In the genomic region with DNA sequence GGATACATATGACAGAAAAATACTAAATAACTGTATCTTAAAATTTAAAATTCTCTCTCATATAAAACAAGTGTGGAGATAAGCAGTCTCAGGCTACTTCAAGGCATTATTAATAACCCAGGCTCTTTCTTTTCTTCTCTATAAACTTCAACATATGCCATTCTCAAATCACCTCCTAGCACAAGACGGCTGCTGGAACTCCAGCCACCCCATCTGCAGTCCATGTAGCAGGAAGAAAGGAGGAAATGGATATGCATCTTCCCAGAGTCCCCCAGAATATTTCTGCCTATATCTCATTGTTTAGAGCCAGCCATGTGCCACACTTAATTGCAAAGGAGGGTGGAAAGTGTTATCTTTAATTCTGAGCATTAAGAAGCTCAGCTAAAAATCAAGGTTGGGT, we compare ENCODE assay signal across 1 cellular context.
TF ChIP-seq lines count a peak whose summit lies in the region.

No MANE protein-coding gene starts in this region.

TF ChIP-seq in K562, 482 proteins besides CTCF, POLR2A, EP300 and RAD21:
- no peak for TF ChIP-seq CBX5 (IDR thresholded peaks at IDR 0.05; ENCODE audit: borderline replicate concordance, low read depth)
- TF ChIP-seq, protein P1, sequence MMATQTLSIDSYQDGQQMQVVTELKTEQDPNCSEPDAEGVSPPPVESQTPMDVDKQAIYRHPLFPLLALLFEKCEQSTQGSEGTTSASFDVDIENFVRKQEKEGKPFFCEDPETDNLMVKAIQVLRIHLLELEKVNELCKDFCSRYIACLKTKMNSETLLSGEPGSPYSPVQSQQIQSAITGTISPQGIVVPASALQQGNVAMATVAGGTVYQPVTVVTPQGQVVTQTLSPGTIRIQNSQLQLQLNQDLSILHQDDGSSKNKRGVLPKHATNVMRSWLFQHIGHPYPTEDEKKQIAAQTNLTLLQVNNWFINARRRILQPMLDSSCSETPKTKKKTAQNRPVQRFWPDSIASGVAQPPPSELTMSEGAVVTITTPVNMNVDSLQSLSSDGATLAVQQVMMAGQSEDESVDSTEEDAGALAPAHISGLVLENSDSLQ (IDR thresholded peaks at IDR 0.05): no peak
- TF ChIP-seq KDM1A (IDR thresholded peaks at IDR 0.05): peak; percentile 23 to 38; a peak in 1 of 4 replicates
- peak; percentile 99 for TF ChIP-seq RBM25 (IDR thresholded peaks at IDR 0.05; ENCODE audit: low read depth, low read length, severe bottlenecking)
- peak; percentile 88; the same call in 1 of the 2 replicates for TF ChIP-seq HLTF (IDR thresholded peaks at IDR 0.05)
- TF ChIP-seq HOXB6 (CRISPR knock-in tag; IDR thresholded peaks at IDR 0.05; ENCODE audit: borderline replicate concordance): no peak
- no peak for TF ChIP-seq ZNF274 (IDR thresholded peaks at IDR 0.05; ENCODE audit: borderline replicate concordance, low read depth, low read length)
- no peak for TF ChIP-seq POLR3G (IDR thresholded peaks at IDR 0.05; ENCODE audit: extremely low read depth, insufficient read length, insufficient replicate concordance)
- TF ChIP-seq SETDB1 (IDR thresholded peaks at IDR 0.05; ENCODE audit: low read length): no peak
- TF ChIP-seq ZNF282 (CRISPR knock-in tag; IDR thresholded peaks at IDR 0.05): no peak
- TF ChIP-seq, protein P2, sequence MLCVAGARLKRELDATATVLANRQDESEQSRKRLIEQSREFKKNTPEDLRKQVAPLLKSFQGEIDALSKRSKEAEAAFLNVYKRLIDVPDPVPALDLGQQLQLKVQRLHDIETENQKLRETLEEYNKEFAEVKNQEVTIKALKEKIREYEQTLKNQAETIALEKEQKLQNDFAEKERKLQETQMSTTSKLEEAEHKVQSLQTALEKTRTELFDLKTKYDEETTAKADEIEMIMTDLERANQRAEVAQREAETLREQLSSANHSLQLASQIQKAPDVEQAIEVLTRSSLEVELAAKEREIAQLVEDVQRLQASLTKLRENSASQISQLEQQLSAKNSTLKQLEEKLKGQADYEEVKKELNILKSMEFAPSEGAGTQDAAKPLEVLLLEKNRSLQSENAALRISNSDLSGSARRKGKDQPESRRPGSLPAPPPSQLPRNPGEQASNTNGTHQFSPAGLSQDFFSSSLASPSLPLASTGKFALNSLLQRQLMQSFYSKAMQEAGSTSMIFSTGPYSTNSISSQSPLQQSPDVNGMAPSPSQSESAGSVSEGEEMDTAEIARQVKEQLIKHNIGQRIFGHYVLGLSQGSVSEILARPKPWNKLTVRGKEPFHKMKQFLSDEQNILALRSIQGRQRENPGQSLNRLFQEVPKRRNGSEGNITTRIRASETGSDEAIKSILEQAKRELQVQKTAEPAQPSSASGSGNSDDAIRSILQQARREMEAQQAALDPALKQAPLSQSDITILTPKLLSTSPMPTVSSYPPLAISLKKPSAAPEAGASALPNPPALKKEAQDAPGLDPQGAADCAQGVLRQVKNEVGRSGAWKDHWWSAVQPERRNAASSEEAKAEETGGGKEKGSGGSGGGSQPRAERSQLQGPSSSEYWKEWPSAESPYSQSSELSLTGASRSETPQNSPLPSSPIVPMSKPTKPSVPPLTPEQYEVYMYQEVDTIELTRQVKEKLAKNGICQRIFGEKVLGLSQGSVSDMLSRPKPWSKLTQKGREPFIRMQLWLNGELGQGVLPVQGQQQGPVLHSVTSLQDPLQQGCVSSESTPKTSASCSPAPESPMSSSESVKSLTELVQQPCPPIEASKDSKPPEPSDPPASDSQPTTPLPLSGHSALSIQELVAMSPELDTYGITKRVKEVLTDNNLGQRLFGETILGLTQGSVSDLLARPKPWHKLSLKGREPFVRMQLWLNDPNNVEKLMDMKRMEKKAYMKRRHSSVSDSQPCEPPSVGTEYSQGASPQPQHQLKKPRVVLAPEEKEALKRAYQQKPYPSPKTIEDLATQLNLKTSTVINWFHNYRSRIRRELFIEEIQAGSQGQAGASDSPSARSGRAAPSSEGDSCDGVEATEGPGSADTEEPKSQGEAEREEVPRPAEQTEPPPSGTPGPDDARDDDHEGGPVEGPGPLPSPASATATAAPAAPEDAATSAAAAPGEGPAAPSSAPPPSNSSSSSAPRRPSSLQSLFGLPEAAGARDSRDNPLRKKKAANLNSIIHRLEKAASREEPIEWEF (CRISPR knock-in tag; IDR thresholded peaks at IDR 0.05): no peak
- TF ChIP-seq ZFP36 (IDR thresholded peaks at IDR 0.05; ENCODE audit: low read depth, low read length, partially characterized antibody): no peak
- TF ChIP-seq MBD2 (IDR thresholded peaks at IDR 0.05; ENCODE audit: borderline replicate concordance, low read depth): no peak
- TF ChIP-seq, protein P3, sequence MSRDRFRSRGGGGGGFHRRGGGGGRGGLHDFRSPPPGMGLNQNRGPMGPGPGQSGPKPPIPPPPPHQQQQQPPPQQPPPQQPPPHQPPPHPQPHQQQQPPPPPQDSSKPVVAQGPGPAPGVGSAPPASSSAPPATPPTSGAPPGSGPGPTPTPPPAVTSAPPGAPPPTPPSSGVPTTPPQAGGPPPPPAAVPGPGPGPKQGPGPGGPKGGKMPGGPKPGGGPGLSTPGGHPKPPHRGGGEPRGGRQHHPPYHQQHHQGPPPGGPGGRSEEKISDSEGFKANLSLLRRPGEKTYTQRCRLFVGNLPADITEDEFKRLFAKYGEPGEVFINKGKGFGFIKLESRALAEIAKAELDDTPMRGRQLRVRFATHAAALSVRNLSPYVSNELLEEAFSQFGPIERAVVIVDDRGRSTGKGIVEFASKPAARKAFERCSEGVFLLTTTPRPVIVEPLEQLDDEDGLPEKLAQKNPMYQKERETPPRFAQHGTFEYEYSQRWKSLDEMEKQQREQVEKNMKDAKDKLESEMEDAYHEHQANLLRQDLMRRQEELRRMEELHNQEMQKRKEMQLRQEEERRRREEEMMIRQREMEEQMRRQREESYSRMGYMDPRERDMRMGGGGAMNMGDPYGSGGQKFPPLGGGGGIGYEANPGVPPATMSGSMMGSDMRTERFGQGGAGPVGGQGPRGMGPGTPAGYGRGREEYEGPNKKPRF (IDR thresholded peaks at IDR 0.05; ENCODE audit: low read depth, low read length): no peak
- TF ChIP-seq NCOR1 (IDR thresholded peaks at IDR 0.05): no peak
- no peak for TF ChIP-seq CHD4 (IDR thresholded peaks at IDR 0.05; ENCODE audit: insufficient read depth, insufficient replicate concordance, low read depth, low read length, poor library complexity, severe bottlenecking)
- TF ChIP-seq SMARCA5 (IDR thresholded peaks at IDR 0.05): 0 out of 2 replicates have a peak, but pooled peaks have one; percentile 33
- peak; percentile 74 for TF ChIP-seq BCOR (IDR thresholded peaks at IDR 0.05)
- TF ChIP-seq RCOR1 (IDR thresholded peaks at IDR 0.05; ENCODE audit: borderline replicate concordance in 1 of 2, low read depth in 2 of 2, low read length in 2 of 2): peak in 1 of 2 experiments; percentile 35; a peak in 1 of 4 replicates
- TF ChIP-seq ZBED1 (IDR thresholded peaks at IDR 0.05): no peak
- no peak for TF ChIP-seq ERF (CRISPR knock-in tag; IDR thresholded peaks at IDR 0.05)
- no peak for TF ChIP-seq SRSF7 (optimal IDR thresholded peaks at IDR 0.05; ENCODE audit: low read depth, low read length)
- TF ChIP-seq PRMT5 (CRISPR knock-in tag; IDR thresholded peaks at IDR 0.05): no peak
- TF ChIP-seq NFE2L1 (tag; IDR thresholded peaks at IDR 0.05; ENCODE audit: borderline replicate concordance, low read depth): no peak
- TF ChIP-seq, protein P4, sequence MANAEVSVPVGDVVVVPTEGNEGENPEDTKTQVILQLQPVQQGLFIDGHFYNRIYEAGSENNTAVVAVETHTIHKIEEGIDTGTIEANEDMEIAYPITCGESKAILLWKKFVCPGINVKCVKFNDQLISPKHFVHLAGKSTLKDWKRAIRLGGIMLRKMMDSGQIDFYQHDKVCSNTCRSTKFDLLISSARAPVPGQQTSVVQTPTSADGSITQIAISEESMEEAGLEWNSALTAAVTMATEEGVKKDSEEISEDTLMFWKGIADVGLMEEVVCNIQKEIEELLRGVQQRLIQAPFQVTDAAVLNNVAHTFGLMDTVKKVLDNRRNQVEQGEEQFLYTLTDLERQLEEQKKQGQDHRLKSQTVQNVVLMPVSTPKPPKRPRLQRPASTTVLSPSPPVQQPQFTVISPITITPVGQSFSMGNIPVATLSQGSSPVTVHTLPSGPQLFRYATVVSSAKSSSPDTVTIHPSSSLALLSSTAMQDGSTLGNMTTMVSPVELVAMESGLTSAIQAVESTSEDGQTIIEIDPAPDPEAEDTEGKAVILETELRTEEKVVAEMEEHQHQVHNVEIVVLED (CRISPR knock-in tag; IDR thresholded peaks at IDR 0.05): no peak
- TF ChIP-seq ZNF316 (IDR thresholded peaks at IDR 0.05): no peak
